Comparison of ENCODE assay signal across 16 cellular contexts in the genomic region with DNA sequence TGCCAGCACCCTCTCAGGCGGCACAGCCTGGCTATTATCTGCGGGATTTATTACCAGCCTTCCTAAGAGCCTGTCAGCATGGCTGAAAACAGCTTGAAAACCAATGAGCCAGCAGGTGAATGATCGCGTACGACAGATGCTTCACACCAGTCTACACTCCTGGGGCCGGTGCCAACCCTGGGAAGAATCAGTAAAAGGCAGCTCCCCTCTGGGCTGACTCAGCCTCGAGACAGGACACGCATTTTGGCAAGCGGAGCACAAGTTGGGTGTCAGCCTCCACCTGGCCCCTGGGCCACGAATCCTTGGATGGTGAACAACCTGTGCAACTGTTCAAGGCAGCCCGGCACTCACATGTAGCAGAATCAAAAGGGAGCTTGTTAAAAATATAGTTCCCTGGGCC. TPM values are rescaled to one million over a fixed set of nuclear protein-coding genes. Genes with fewer than 3 reads are reported as not detected.
DNase-seq lines count a peak whose midpoint lies in the region; ATAC-seq and TF ChIP-seq lines count a peak whose summit lies in the region.
"Had no signal": no experiment of that assay in that cellular context is flagged by ENCODE, and none has a peak within 500 bp of the region (broad histone marks: within the 10 kb centered on the region; RNA-seq: fewer than 3 reads in every experiment).

No MANE protein-coding gene starts in this region.

- no peaks in the 10 kb centered on the region for H3K9me2 ChIP-seq in SK-N-SH

- H3K9me3 ChIP-seq in SK-N-SH, result no peaks in the 10 kb centered on the region
- H3K9me3 ChIP-seq in CD8-positive, alpha-beta memory T cell (ENCODE audit: low read length), result no peaks in the 10 kb centered on the region
- H3K9me3 ChIP-seq: esophagus muscularis mucosa, right atrium auricular region had no signal

- no peak for TF ChIP-seq EP300 in SK-N-SH (IDR thresholded peaks at IDR 0.05; ENCODE audit: borderline replicate concordance in 1 of 2, low read depth in 1 of 2, low read length in 1 of 2)

- no peaks in the 10 kb centered on the region for H3K9me3 Mint-ChIP-seq in CD8-positive, alpha-beta memory T cell
- H3K9me3 Mint-ChIP-seq: T-helper 2 cell treated with Interferon-gamma antibody and Interleukin-4, amounts not matched to agents 5 μg/mL and 100 μg/mL, for 36 hours had no signal

- POLR2A ChIA-PET in SK-N-SH (lab: Yijun Ruan, JAX), result interaction anchor here (0.7 kb wide), 1 partner anchor 272 kb away, joined by 3 read pairs; no protein-coding TSS in a partner anchor
- POLR2A ChIA-PET in HEK293T (lab: Yijun Ruan, JAX), result interaction anchor here (1.0 kb wide), 1 partner anchor 32 kb away, joined by 4 read pairs; no protein-coding TSS in a partner anchor
- POLR2A ChIA-PET in CD8-positive, alpha-beta memory T cell (lab: Charles Lee), result no interaction called here

- no peaks in the 10 kb centered on the region for H3K4me1 Mint-ChIP-seq in CD8-positive, alpha-beta memory T cell

- no peaks in the 10 kb centered on the region for H3F3A ChIP-seq in SK-N-SH (replicated peaks; ENCODE audit: insufficient read depth)

- H3K27ac ChIP-seq in SK-N-SH (ENCODE audit: low read depth in 2 of 2, low read length in 1 of 2), result no peak overlapping the region
- no peak overlapping the region for H3K27ac ChIP-seq in CD8-positive, alpha-beta memory T cell (ENCODE audit: low read depth, low read length)
- H3K27ac ChIP-seq: C4-2B, esophagus muscularis mucosa, right atrium auricular region had no signal

- H2AFZ ChIP-seq in SK-N-SH (ENCODE audit: low read depth), result no peak overlapping the region

- H3K9ac ChIP-seq in SK-N-SH, result no peak overlapping the region

- no peak for TF ChIP-seq RAD21 in SK-N-SH (IDR thresholded peaks at IDR 0.05; ENCODE audit: low read length)

- no peak overlapping the region for H3K4me3 ChIP-seq in SK-N-SH (ENCODE audit: low read depth in 2 of 2, low read length in 1 of 2)
- H3K4me3 ChIP-seq in CD8-positive, alpha-beta memory T cell (ENCODE audit: low read length), result no peak overlapping the region
- H3K4me3 ChIP-seq: esophagus muscularis mucosa, right atrium auricular region had no signal

- no peaks in the 10 kb centered on the region for H3K4me1 ChIP-seq in SK-N-SH (ENCODE audit: control insufficient read depth in 1 of 2, insufficient read depth in 2 of 2, low read depth in 1 of 2, low read length in 1 of 2)
- no peaks in the 10 kb centered on the region for H3K4me1 ChIP-seq in CD8-positive, alpha-beta memory T cell (ENCODE audit: insufficient read depth, low read length)
- H3K4me1 ChIP-seq: esophagus muscularis mucosa, right atrium auricular region had no signal

- H3K27me3 ChIP-seq in SK-N-SH (ENCODE audit: insufficient read depth), result no peaks in the 10 kb centered on the region
- no peaks in the 10 kb centered on the region for H3K27me3 ChIP-seq in CD8-positive, alpha-beta memory T cell (ENCODE audit: insufficient read depth, low read length, poor library complexity, severe bottlenecking)
- H3K27me3 ChIP-seq: esophagus muscularis mucosa, right atrium auricular region had no signal

- no peak overlapping the region for H3K4me2 ChIP-seq in SK-N-SH

- H3K4me3 Mint-ChIP-seq in CD8-positive, alpha-beta memory T cell, result no peak overlapping the region
- H3K4me3 Mint-ChIP-seq: T-helper 2 cell treated with Interferon-gamma antibody and Interleukin-4, amounts not matched to agents 5 μg/mL and 100 μg/mL, for 36 hours had no signal

- H3K36me3 Mint-ChIP-seq in CD8-positive, alpha-beta memory T cell, result peaks cover 0 to 21% (median 0%) of the 10 kb centered on the region in 3 donors

- ATAC-seq in GM18907 (IDR thresholded peaks at IDR 0.05; ENCODE audit: unreplicated experiment), result no peak

- no peaks in the 10 kb centered on the region for H4K20me1 ChIP-seq in SK-N-SH (ENCODE audit: insufficient read depth)

- DNase-seq in Daoy (ENCODE audit: low read depth) (peak; percentile 56), NCI-H128 (lab: John Stamatoyannopoulos, UW; ENCODE audit: unreplicated experiment) (peak; percentile 19), SK-N-SH (peak; percentile 24), myocyte (ENCODE audit: low read depth) (peak; percentile 63), epidermal melanocyte (ENCODE audit: insufficient read length, low spot score) (no peak), HEK293T (ENCODE audit: extremely low spot score) (no peak)
- no peak for DNase-seq in CD8-positive, alpha-beta memory T cell
- DNase-seq: activated CD4-positive, alpha-beta T cell treated with anti-CD3 and anti-CD28 coated beads, Interleukin-2, amount 50 U/mL, for 48 hours; activated effector memory CD4-positive, alpha-beta T cell treated with anti-CD3 and anti-CD28 coated beads, Interleukin-2, amount 50 U/mL, for 16 hours; cerebellar nuclear complex had no signal

- CTCF ChIA-PET in SK-N-SH (lab: Yijun Ruan, JAX) (interaction anchor here (0.5 to 3.7 kb wide), 8 partner anchors 10 to 268 kb away, joined by 3 to 14 read pairs (median 3); partner anchors contain the start of genes KDELR1, SYNGR4 and TMEM143), HEK293T (lab: Yijun Ruan, JAX) (interaction anchor here (1.2 kb wide), 1 partner anchor 27 kb away, joined by 3 read pairs; no protein-coding TSS in a partner anchor)
- CTCF ChIA-PET in CD8-positive, alpha-beta memory T cell (lab: Charles Lee), result interaction anchor here (0.5 to 1.4 kb wide), 4 partner anchors 20 to 475 kb away, joined by 3 to 4 read pairs (median 4); no protein-coding TSS in a partner anchor

- 65% methylated on average over 11 of the region's 11 CpGs for WGBS in SK-N-SH (ENCODE audit: low lambda C conversion rate)

- no peaks in the 10 kb centered on the region for H3K79me2 ChIP-seq in SK-N-SH (ENCODE audit: insufficient read depth)

- no peaks in the 10 kb centered on the region for H3K27me3 Mint-ChIP-seq in CD8-positive, alpha-beta memory T cell

- H3K36me3 ChIP-seq in SK-N-SH (replicated peaks in 1 of 2; ENCODE audit: control insufficient read depth in 1 of 2, insufficient read depth in 2 of 2, low read length in 1 of 2), result no peaks in the 10 kb centered on the region
- H3K36me3 ChIP-seq in CD8-positive, alpha-beta memory T cell (ENCODE audit: insufficient read depth, low read length), result no peaks in the 10 kb centered on the region
- H3K36me3 ChIP-seq: right atrium auricular region had no signal

- TF ChIP-seq CTCF in SK-N-SH (IDR thresholded peaks at IDR 0.05), result no peak

- no peak overlapping the region for H3K27ac Mint-ChIP-seq in CD8-positive, alpha-beta memory T cell
- H3K27ac Mint-ChIP-seq: T-helper 2 cell treated with Interferon-gamma antibody and Interleukin-4, amounts not matched to agents 5 μg/mL and 100 μg/mL, for 36 hours had no signal

TF ChIP-seq in SK-N-SH, 30 proteins besides CTCF, POLR2A, EP300 and RAD21 (continues in another document):
- TF ChIP-seq FOSL2 (IDR thresholded peaks at IDR 0.05; ENCODE audit: borderline replicate concordance, low read depth) (peak; percentile 35; the same call in 1 of the 2 replicates), TCF12 (IDR thresholded peaks at IDR 0.05) (peak; percentile 39)

TF ChIP-seq in HEK293T, 16 proteins besides CTCF, POLR2A, EP300 and RAD21:
- TF ChIP-seq FOXA1 (IDR thresholded peaks at IDR 0.05), result no peak
- TF ChIP-seq L3MBTL2 (conservative IDR thresholded peaks at IDR 0.05), result no peak
- no peak for TF ChIP-seq ARNT (IDR thresholded peaks at IDR 0.05)
- TF ChIP-seq FOXM1 (IDR thresholded peaks at IDR 0.05; ENCODE audit: borderline replicate concordance), result no peak
- no peak for TF ChIP-seq HDGF (IDR thresholded peaks at IDR 0.05; ENCODE audit: borderline replicate concordance)

RNA-seq across cellular contexts. Expression of gene EMP3, which starts 15.7 kb away (rescaled TPM):
- 36.2 and 54.6 TPM in 2 replicates for total RNA-seq in Daoy (2014; rRNA removed; shearing (Covaris generic))
- 263 and 277 TPM in 2 replicates for polyA plus RNA-seq in SK-N-SH (2012; rRNA removed)
- 125 and 190 TPM in 2 replicates for polyA plus RNA-seq in SK-N-SH (2012; cell fraction: cytosol; rRNA removed)
- polyA plus RNA-seq in SK-N-SH (2012; cell fraction: nucleus; rRNA removed), result 110 and 159 TPM in 2 replicates
- total RNA-seq in myocyte, result 261 and 322 TPM in 2 replicates
- polyA plus RNA-seq in myocyte (2012), result 427 TPM
- total RNA-seq in CD8-positive, alpha-beta memory T cell, result 100 to 1,000 TPM; 273 to 278 TPM
- polyA plus RNA-seq in CD8-positive, alpha-beta memory T cell, result 1,041 TPM

RNA-seq across cellular contexts. Expression of gene TMEM143, which starts 22.7 kb away (rescaled TPM):
- 2.5 and 3.8 TPM in 2 replicates for total RNA-seq in Daoy (2014; rRNA removed; shearing (Covaris generic))
- 20.2 and 21.9 TPM in 2 replicates for polyA plus RNA-seq in SK-N-SH (2012; rRNA removed)
- 7.0 and 10.2 TPM in 2 replicates for polyA plus RNA-seq in SK-N-SH (2012; cell fraction: cytosol; rRNA removed)
- polyA plus RNA-seq in SK-N-SH (2012; cell fraction: nucleus; rRNA removed), result 77.5 and 81.7 TPM in 2 replicates
- 10.1 and 10.4 TPM in 2 replicates for total RNA-seq in myocyte
- polyA plus RNA-seq in myocyte (2012), result 12.3 TPM
- total RNA-seq in CD8-positive, alpha-beta memory T cell, result 10 to 100 TPM; 11.4 to 15.8 TPM
- polyA plus RNA-seq in CD8-positive, alpha-beta memory T cell, result 9.2 TPM

RNA-seq across cellular contexts. Expression of gene SYNGR4, which starts 23.2 kb away (rescaled TPM):
- total RNA-seq in Daoy (2014; rRNA removed; shearing (Covaris generic)), result not detected in 2 replicates
- 0.08 TPM in 1 of 2 replicates, not detected in the other for polyA plus RNA-seq in SK-N-SH (2012; rRNA removed)
- polyA plus RNA-seq in SK-N-SH (2012; cell fraction: cytosol; rRNA removed), result 0.03 TPM in 1 of 2 replicates, not detected in the other
- polyA plus RNA-seq in SK-N-SH (2012; cell fraction: nucleus; rRNA removed), result not detected in 2 replicates
- total RNA-seq in myocyte, result not detected in 2 replicates
- polyA plus RNA-seq in myocyte (2012), result not detected
- total RNA-seq in CD8-positive, alpha-beta memory T cell, result not detected
- polyA plus RNA-seq in CD8-positive, alpha-beta memory T cell, result not detected
- total RNA-seq: esophagus muscularis mucosa, right atrium auricular region, subcutaneous adipose tissue had no signal

RNA-seq across cellular contexts. Expression of gene KDELR1, which starts 50.3 kb away (rescaled TPM):
- total RNA-seq in Daoy (2014; rRNA removed; shearing (Covaris generic)), result 54.5 and 61.0 TPM in 2 replicates
- 119 and 138 TPM in 2 replicates for polyA plus RNA-seq in SK-N-SH (2012; rRNA removed)
- 112 and 158 TPM in 2 replicates for polyA plus RNA-seq in SK-N-SH (2012; cell fraction: cytosol; rRNA removed)
- 110 and 150 TPM in 2 replicates for polyA plus RNA-seq in SK-N-SH (2012; cell fraction: nucleus; rRNA removed)
- 111 and 121 TPM in 2 replicates for total RNA-seq in myocyte
- polyA plus RNA-seq in myocyte (2012), result 270 TPM
- 10 to 100 TPM; 78.7 to 82.9 TPM for total RNA-seq in CD8-positive, alpha-beta memory T cell
- 32.5 TPM for polyA plus RNA-seq in CD8-positive, alpha-beta memory T cell

RNA-seq across cellular contexts. Expression of gene GRIN2D, which starts 52.5 kb away (rescaled TPM):
- 0.09 TPM in 1 of 2 replicates, not detected in the other for total RNA-seq in Daoy (2014; rRNA removed; shearing (Covaris generic))
- 0.54 and 0.92 TPM in 2 replicates for polyA plus RNA-seq in SK-N-SH (2012; rRNA removed)
- polyA plus RNA-seq in SK-N-SH (2012; cell fraction: cytosol; rRNA removed), result 0.28 and 0.56 TPM in 2 replicates
- polyA plus RNA-seq in SK-N-SH (2012; cell fraction: nucleus; rRNA removed), result 1.3 and 1.4 TPM in 2 replicates
- 0.03 TPM in 1 of 2 replicates, not detected in the other for total RNA-seq in myocyte
- 0.05 TPM for polyA plus RNA-seq in myocyte (2012)
- total RNA-seq in CD8-positive, alpha-beta memory T cell, result under 1 TPM; 0.13 to 0.26 TPM
- polyA plus RNA-seq in CD8-positive, alpha-beta memory T cell, result 0.05 TPM

Comparison
In these comparisons a context has a peak if more than half of its experiments do, and no peak if none do; other contexts are left out.
1. DNase-seq: peak in Daoy (single experiment), NCI-H128 (single experiment), SK-N-SH (single experiment) and myocyte (single experiment); none in epidermal melanocyte (single experiment), HEK293T (single experiment) and CD8-positive, alpha-beta memory T cell (0 of 5).